18 cellular contexts compared by ENCODE assay signal in the genomic region with DNA sequence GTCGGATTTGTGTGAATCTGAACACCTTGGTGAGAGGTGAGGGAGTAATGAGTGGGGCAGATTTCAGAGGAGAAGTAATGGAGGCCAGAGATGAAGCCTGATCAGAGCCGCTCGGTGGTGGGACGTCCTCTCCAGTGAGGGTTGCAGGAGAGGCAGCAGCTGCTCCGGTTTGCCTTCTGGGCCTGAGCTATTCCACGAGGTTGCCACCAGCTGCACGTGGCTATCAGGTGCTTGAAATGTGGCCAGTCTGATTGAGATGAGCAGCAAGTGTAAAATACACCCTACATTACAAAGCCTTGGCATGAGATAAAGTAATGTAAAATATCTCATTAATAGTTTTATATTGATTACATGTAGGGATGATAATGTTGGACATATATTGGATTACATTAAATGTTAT. TPM values are rescaled to one million over a fixed set of nuclear protein-coding genes. Genes with fewer than 3 reads are reported as not detected.
DNase-seq lines count a peak whose midpoint lies in the region; ATAC-seq, FAIRE-seq and TF ChIP-seq lines count a peak whose summit lies in the region.
"Had no signal": no experiment of that assay in that cellular context is flagged by ENCODE, and none has a peak within 500 bp of the region (broad histone marks: within the 10 kb centered on the region; RNA-seq: fewer than 3 reads in every experiment).

No MANE protein-coding gene starts in this region.

- H4K8ac ChIP-seq in neuronal stem cell (ENCODE audit: low read depth, low read length) (no peak overlapping the region), H9 (replicated peaks; ENCODE audit: insufficient read length, low read depth, low read length) (no peak overlapping the region)

- no TSS peak for BruUV-seq in HepG2 (replicated peaks; lab: Mats Ljungman, UMichigan)

- peaks cover 2 to 17% of the 10 kb centered on the region in 2 experiments; a peak in 2 of 5 replicates for H3K27me3 ChIP-seq in HepG2 (ENCODE audit: control insufficient read depth in 1 of 2, insufficient read depth in 2 of 2, low read length in 2 of 2)
- no peaks in the 10 kb centered on the region for H3K27me3 ChIP-seq in right lobe of liver
- H3K27me3 ChIP-seq in neuronal stem cell (ENCODE audit: control insufficient read depth in 3 of 3, insufficient read depth in 3 of 3, low read depth in 1 of 3, low read length in 3 of 3): peaks cover 0 to 22% (median 0%) of the 10 kb centered on the region in 3 experiments
- H3K27me3 ChIP-seq in H9 (ENCODE audit: insufficient read depth, low read length): no peaks in the 10 kb centered on the region; the same call in 1 of the 2 replicates

- H3K4me1 Mint-ChIP-seq in T-helper 17 cell: peaks cover 2% of the 10 kb centered on the region
- peaks cover 6 to 21% of the 10 kb centered on the region in 2 experiments for H3K4me1 Mint-ChIP-seq in H9

- H3T11ph ChIP-seq in H9 (ENCODE audit: low read length): no peak overlapping the region

- no peak overlapping the region for H4K5ac ChIP-seq in H9 (ENCODE audit: insufficient read length, low read depth, low read length)

- H3K23ac ChIP-seq in neuronal stem cell (ENCODE audit: low read depth, low read length, poor library complexity) (peak overlapping the region; percentile 73), H9 (ENCODE audit: insufficient read length, low read depth, low read length) (no peak overlapping the region)

- no peaks in the 10 kb centered on the region for H4K20me1 ChIP-seq in HepG2 (ENCODE audit: insufficient read depth, low read length)
- H4K20me1 ChIP-seq in H9 (ENCODE audit: control insufficient read depth, insufficient read depth, insufficient read length): no peaks in the 10 kb centered on the region

- no peak overlapping the region for H3K4ac ChIP-seq in neuronal stem cell (ENCODE audit: low read length)
- H3K4ac ChIP-seq in H9 (ENCODE audit: low read depth, low read length): no peak overlapping the region

- H3K4me1 ChIP-seq in HepG2 (ENCODE audit: insufficient read depth, low read length): peaks cover 16% of the 10 kb centered on the region
- H3K4me1 ChIP-seq in right lobe of liver: no peaks in the 10 kb centered on the region
- peaks cover 0 to 3% of the 10 kb centered on the region in 2 donors for H3K4me1 ChIP-seq in neuronal stem cell (ENCODE audit: control insufficient read depth in 2 of 2, insufficient read depth in 1 of 2, low read depth in 1 of 2, low read length in 2 of 2)
- peaks cover 6% of the 10 kb centered on the region for H3K4me1 ChIP-seq in H9 (ENCODE audit: insufficient read depth, low read length)

- H3K56ac ChIP-seq in H9 (ENCODE audit: insufficient read length, low read depth, low read length): no peak overlapping the region

- H3K9me3 ChIP-seq in HepG2 (ENCODE audit: low read length) (no peaks in the 10 kb centered on the region), right lobe of liver (no peaks in the 10 kb centered on the region), T-helper 17 cell (ENCODE audit: control insufficient read depth, low read length, poor library complexity, severe bottlenecking) (no peaks in the 10 kb centered on the region), neuronal stem cell (replicated peaks in 1 of 2; ENCODE audit: control insufficient read depth in 2 of 2, insufficient read depth in 1 of 2, low read depth in 1 of 2, low read length in 2 of 2) (no peaks in the 10 kb centered on the region), H9 (ENCODE audit: control insufficient read depth, low read depth, low read length) (no peaks in the 10 kb centered on the region)

- H3K9ac ChIP-seq in HepG2 (ENCODE audit: insufficient read depth, low read depth, low read length) (no peak overlapping the region), neuronal stem cell (ENCODE audit: low read depth, low read length, poor library complexity) (no peak overlapping the region), H9 (ENCODE audit: extremely low read depth, insufficient read length, low read length) (no peak overlapping the region)

- TF ChIP-seq POLR2A in HepG2 (IDR thresholded peaks at IDR 0.05; ENCODE audit: insufficient read depth in 1 of 2, low read depth in 2 of 2, low read length in 2 of 2) (no peak), right lobe of liver (IDR thresholded peaks at IDR 0.05) (no peak)

- WGBS in HepG2 (ENCODE audit: low lambda C conversion rate): 32% methylated on average over 7 of the region's 7 CpGs
- WGBS in right lobe of liver (ENCODE audit: insufficient coverage, low coverage, low lambda C conversion rate, missing lambda C conversion rate): 80% methylated on average over 1 of the region's 7 CpGs
- WGBS in neuronal stem cell (ENCODE audit: extremely low coverage in 2 of 2, insufficient read length in 2 of 2, insufficient replicate concordance in 1 of 2), 2 donors: no CpG with 5 or more reads among the region's 7 CpGs
- WGBS in H9 (ENCODE audit: extremely low coverage, insufficient read length, low lambda C conversion rate): no CpG with 5 or more reads among the region's 7 CpGs

- H3K79me1 ChIP-seq in neuronal stem cell (ENCODE audit: low read depth, low read length) (no peaks in the 10 kb centered on the region), H9 (ENCODE audit: insufficient read depth, low read depth, low read length, poor library complexity, severe bottlenecking) (no peaks in the 10 kb centered on the region)

- no peak overlapping the region for H2AFZ ChIP-seq in HepG2 (ENCODE audit: low read length)
- no peak overlapping the region for H2AFZ ChIP-seq in neuronal stem cell (ENCODE audit: low read length)
- H2AFZ ChIP-seq in H9 (ENCODE audit: low read length): no peak overlapping the region

- peak overlapping the region; percentile 29 for H3K27ac Mint-ChIP-seq in T-helper 17 cell
- H3K27ac Mint-ChIP-seq in H9: no peak overlapping the region
- H3K27ac Mint-ChIP-seq: CD4-positive, alpha-beta memory T cell had no signal

- H4K91ac ChIP-seq in neuronal stem cell (ENCODE audit: low read depth, low read length, poor library complexity) (no peak overlapping the region), H9 (ENCODE audit: insufficient read length, low read depth, low read length) (no peak overlapping the region)

- no peaks in the 10 kb centered on the region for H3K79me2 ChIP-seq in HepG2 (ENCODE audit: insufficient read depth, low read length)
- H3K79me2 ChIP-seq in H9 (ENCODE audit: insufficient read depth, low read length): no peaks in the 10 kb centered on the region

- DNase-seq in HepG2 (ENCODE audit: low spot score) (no peak), right lobe of liver (no peak), T-helper 17 cell (no peak), neuronal stem cell (ENCODE audit: low spot score) (no peak), 8988T (no peak), midbrain (lab: John Stamatoyannopoulos, UW) (no peak), H9 (no peak)
- DNase-seq: C1 segment of cervical spinal cord; Calu3; CD4-positive, alpha-beta memory T cell; COR-L47; DMS79; EL; GDM1; GOT3; HCEC 1CT had no signal

- TF ChIP-seq CTCF in HepG2 (CRISPR knock-in tag; IDR thresholded peaks at IDR 0.05): no peak
- TF ChIP-seq CTCF in right lobe of liver (IDR thresholded peaks at IDR 0.05): no peak
- no peak for TF ChIP-seq CTCF in H9 (conservative IDR thresholded peaks at IDR 0.05)

- H3K4me3 Mint-ChIP-seq in T-helper 17 cell (no peak overlapping the region), H9 (no peak overlapping the region)
- H3K4me3 Mint-ChIP-seq: CD4-positive, alpha-beta memory T cell had no signal

- no peaks in the 10 kb centered on the region for H3K36me3 ChIP-seq in HepG2 (replicated peaks in 1 of 2; ENCODE audit: control insufficient read depth in 1 of 2, insufficient read depth in 2 of 2, low read length in 2 of 2)
- no peaks in the 10 kb centered on the region for H3K36me3 ChIP-seq in right lobe of liver
- no peaks in the 10 kb centered on the region for H3K36me3 ChIP-seq in neuronal stem cell (replicated peaks in 1 of 2; ENCODE audit: control insufficient read depth in 2 of 2, insufficient read depth in 2 of 2, low read length in 2 of 2)

- POLR2A ChIA-PET in HepG2 (lab: Yijun Ruan, JAX): no interaction called here

- CTCF ChIA-PET in HepG2 (lab: Yijun Ruan, JAX; ENCODE audit: low intra/inter-chr PET ratio, low total read pairs): no interaction called here

- no peak for ATAC-seq in HepG2
- ATAC-seq in right lobe of liver: no peak
- ATAC-seq in T-helper 17 cell: no peak

- no peaks in the 10 kb centered on the region for H3K23me2 ChIP-seq in H9 (ENCODE audit: insufficient read length, low read depth, low read length, poor library complexity, severe bottlenecking)

- no peaks in the 10 kb centered on the region for H3K9me3 Mint-ChIP-seq in H9
- H3K9me3 Mint-ChIP-seq: CD4-positive, alpha-beta memory T cell had no signal

- no peak for FAIRE-seq in HepG2 (lab: Jason Lieb, UNC)
- FAIRE-seq: GM12891, H54 had no signal

- H3K4me2 ChIP-seq in HepG2 (ENCODE audit: low read depth, low read length) (no peak overlapping the region), neuronal stem cell (ENCODE audit: insufficient read depth, low read length, poor library complexity, severe bottlenecking) (no peak overlapping the region), H9 (ENCODE audit: insufficient read depth, insufficient read length, low read length) (no peak overlapping the region)

- H3K36me3 Mint-ChIP-seq in T-helper 17 cell (ENCODE audit: low read depth) (no peaks in the 10 kb centered on the region), H9 (ENCODE audit: insufficient read depth in 1 of 3, low read depth in 3 of 3) (no peaks in the 10 kb centered on the region)
- H3K36me3 Mint-ChIP-seq: CD4-positive, alpha-beta memory T cell had no signal

- intact Hi-C loops in HepG2 (cut with micrococcal nuclease; ENCODE audit: unreplicated experiment): no loop called here
- intact Hi-C loops in right lobe of liver (cut with DNase I): no loop called here

- in situ Hi-C loops in HepG2 (cut with HindIII; ENCODE audit: extremely low pct_ligation_motif_present, low pct_unique_long_range_greater_than_20kb): no loop called here

- H3K14ac ChIP-seq in neuronal stem cell (ENCODE audit: low read length): no peak overlapping the region
- no peak overlapping the region for H3K14ac ChIP-seq in H9 (ENCODE audit: insufficient read depth, low read length)

- H2BK20ac ChIP-seq in H9 (ENCODE audit: low read depth, low read length, poor library complexity, severe bottlenecking): no peak overlapping the region

- no peak overlapping the region for H2BK120ac ChIP-seq in neuronal stem cell (ENCODE audit: low read depth, low read length)
- no peak overlapping the region for H2BK120ac ChIP-seq in H9 (ENCODE audit: low read depth, low read length, poor library complexity, severe bottlenecking)

- H3K18ac ChIP-seq in neuronal stem cell (ENCODE audit: low read length) (no peak overlapping the region), H9 (ENCODE audit: insufficient read length, low read depth, low read length) (no peak overlapping the region)

- no peak overlapping the region for H3K4me3 ChIP-seq in HepG2 (replicated peaks in 1 of 3; ENCODE audit: insufficient read depth in 1 of 3, low read depth in 2 of 3, low read length in 3 of 3)
- H3K4me3 ChIP-seq in right lobe of liver: no peak overlapping the region
- no peak overlapping the region for H3K4me3 ChIP-seq in neuronal stem cell (ENCODE audit: low read length in 2 of 2)

- peaks cover 19% of the 10 kb centered on the region for H3K27me3 Mint-ChIP-seq in T-helper 17 cell
- peaks cover 5% of the 10 kb centered on the region for H3K27me3 Mint-ChIP-seq in H9 (ENCODE audit: low read depth)

- H2BK15ac ChIP-seq in neuronal stem cell (ENCODE audit: low read length) (no peak overlapping the region), H9 (ENCODE audit: low read depth, low read length) (no peak overlapping the region)

- TF ChIP-seq RAD21 in HepG2 (CRISPR knock-in tag; IDR thresholded peaks at IDR 0.05): no peak

- H3K27ac ChIP-seq in HepG2 (ENCODE audit: extremely low read length, insufficient read depth, low read length): no peak overlapping the region
- no peak overlapping the region for H3K27ac ChIP-seq in right lobe of liver
- H3K27ac ChIP-seq in neuronal stem cell (replicated peaks; ENCODE audit: low read length): no peak overlapping the region
- H3K27ac ChIP-seq in H9 (ENCODE audit: insufficient read length, low read depth, low read length): no peak overlapping the region

- TF ChIP-seq EP300 in HepG2 (IDR thresholded peaks at IDR 0.05; ENCODE audit: low read depth in 2 of 2, low read length in 2 of 2) (no peak), HepG2 (CRISPR knock-in tag; IDR thresholded peaks at IDR 0.05; ENCODE audit: borderline replicate concordance) (no peak)

- H2AK5ac ChIP-seq in neuronal stem cell (ENCODE audit: low read depth, low read length): no peak overlapping the region
- H2AK5ac ChIP-seq in H9 (ENCODE audit: insufficient read length, low read length): no peak overlapping the region

- H2BK12ac ChIP-seq in neuronal stem cell (ENCODE audit: low read length): no peak overlapping the region
- no peak overlapping the region for H2BK12ac ChIP-seq in H9 (ENCODE audit: insufficient read length, low read depth, low read length)

- H2BK5ac ChIP-seq in neuronal stem cell (ENCODE audit: low read length) (no peak overlapping the region), H9 (ENCODE audit: insufficient read length, low read length) (no peak overlapping the region)

RNA-seq across cellular contexts. Expression of a gene that starts 10.8 kb away (rescaled TPM):
- total RNA-seq in HepG2 (2016; rRNA removed; fragmentation: Illumina TruSeq; extraction: Trizol) (0.09 and 0.17 TPM in 2 replicates), right lobe of liver (10 to 100 TPM in 4 of 6 experiments, 1 to 10 TPM in 2; 7.3 to 30.3 (median 10.7) TPM), T-helper 17 cell (1 to 10 TPM; 1.1 to 1.8 TPM), H9 (2021) (2.7 and 2.8 TPM in 2 replicates)
- total RNA-seq in HepG2 (2016; cell fraction: cytosol; rRNA removed; fragmentation: Illumina TruSeq; extraction: Trizol; ENCODE audit: low read depth): not detected in 2 replicates
- total RNA-seq in HepG2 (2016; cell fraction: insoluble cytoplasmic fraction; rRNA removed; fragmentation: Illumina TruSeq; extraction: Trizol): 0.19 TPM in 1 of 2 replicates, not detected in the other
- 0.14 and 0.19 TPM in 2 replicates for total RNA-seq in HepG2 (2016; cell fraction: membrane; rRNA removed; fragmentation: Illumina TruSeq; extraction: Trizol)
- total RNA-seq in HepG2 (2016; cell fraction: nucleus; rRNA removed; fragmentation: Illumina TruSeq; extraction: Trizol): 0.25 TPM in 1 of 2 replicates, not detected in the other
- 0.24 TPM in 1 of 2 replicates, not detected in the other for polyA plus RNA-seq in HepG2 (2011; rRNA removed)
- polyA plus RNA-seq in HepG2 (2011; cell fraction: cytosol; rRNA removed): 0.19 and 0.21 TPM in 2 replicates
- polyA plus RNA-seq in HepG2 (2011; cell fraction: nucleus; rRNA removed): 0.19 TPM in 1 of 2 replicates, not detected in the other
- polyA plus RNA-seq in HepG2 (2012): 0.51 and 0.62 TPM in 2 replicates
- polyA plus RNA-seq in HepG2 (2016; cell fraction: cytosol; fragmentation: Illumina TruSeq; extraction: Trizol; ENCODE audit: low read depth): not detected in 2 replicates
- 0.23 and 0.31 TPM in 2 replicates for polyA plus RNA-seq in HepG2 (2016; cell fraction: insoluble cytoplasmic fraction; fragmentation: Illumina TruSeq; extraction: Trizol; ENCODE audit: low read depth)
- 0.17 and 0.29 TPM in 2 replicates for polyA plus RNA-seq in HepG2 (2016; cell fraction: membrane; fragmentation: Illumina TruSeq; extraction: Trizol; ENCODE audit: low read depth)
- 0.20 TPM in 1 of 2 replicates, not detected in the other for polyA plus RNA-seq in HepG2 (2016; cell fraction: nucleus; fragmentation: Illumina TruSeq; extraction: Trizol; ENCODE audit: insufficient read depth, low read depth)
- 0.16 and 0.32 TPM in 2 replicates for polyA minus RNA-seq in HepG2 (2011; rRNA and poly(A)+ RNA removed; ENCODE audit: low replicate concordance)
- polyA minus RNA-seq in HepG2 (2011; cell fraction: cytosol; rRNA and poly(A)+ RNA removed): not detected in 2 replicates
- not detected in 2 replicates for polyA minus RNA-seq in HepG2 (2011; cell fraction: nucleus; rRNA and poly(A)+ RNA removed)
- 29.6 TPM for polyA plus RNA-seq in neuronal stem cell (2013, experiment 1 of 2)
- polyA plus RNA-seq in neuronal stem cell (2013, experiment 2 of 2): 28.2 TPM
